Comparison of ENCODE assay signal across 8 cellular contexts in genomic region chr17:60676758-60677307, GRCh38. TPM values are rescaled to one million over a fixed set of nuclear protein-coding genes. Genes with fewer than 3 reads are reported as not detected.
DNase-seq lines count a peak whose midpoint lies in the region; ATAC-seq, FAIRE-seq and TF ChIP-seq lines count a peak whose summit lies in the region.

No MANE protein-coding gene starts in this region.

- no peak overlapping the region for H3K23ac ChIP-seq in neuronal stem cell (ENCODE audit: low read depth, low read length, poor library complexity)

- H3K27me3 Mint-ChIP-seq in CD4-positive, alpha-beta memory T cell = no peaks in the 10 kb centered on the region
- no peaks in the 10 kb centered on the region for H3K27me3 Mint-ChIP-seq in effector memory CD8-positive, alpha-beta T cell

- H2BK15ac ChIP-seq in neuronal stem cell (ENCODE audit: low read length) = no peak overlapping the region

- H2BK12ac ChIP-seq in neuronal stem cell (ENCODE audit: low read length) = no peak overlapping the region

- no peak overlapping the region for H2BK120ac ChIP-seq in neuronal stem cell (ENCODE audit: low read depth, low read length)

- H3K9ac ChIP-seq in neuronal stem cell (ENCODE audit: low read depth, low read length, poor library complexity) = no peak overlapping the region

- ATAC-seq in effector memory CD8-positive, alpha-beta T cell (replicated peaks) = no peak
- no peak for ATAC-seq in HG02642 (IDR thresholded peaks at IDR 0.05; ENCODE audit: poor library complexity, unreplicated experiment)
- no peak for ATAC-seq in GM18520 (IDR thresholded peaks at IDR 0.05; ENCODE audit: unreplicated experiment)

- no peak overlapping the region for H4K91ac ChIP-seq in neuronal stem cell (ENCODE audit: low read depth, low read length, poor library complexity)

- H2AK5ac ChIP-seq in neuronal stem cell (ENCODE audit: low read depth, low read length) = no peak overlapping the region

- H3K27me3 ChIP-seq in CD4-positive, alpha-beta memory T cell (ENCODE audit: insufficient read depth, low read length) = no peaks in the 10 kb centered on the region
- no peaks in the 10 kb centered on the region for H3K27me3 ChIP-seq in neuronal stem cell (ENCODE audit: control insufficient read depth in 3 of 3, insufficient read depth in 3 of 3, low read depth in 1 of 3, low read length in 3 of 3)

- peaks cover 14% of the 10 kb centered on the region for H3K4me1 ChIP-seq in CD4-positive, alpha-beta memory T cell (ENCODE audit: insufficient read depth, low read length)
- H3K4me1 ChIP-seq in neuronal stem cell (ENCODE audit: control insufficient read depth in 2 of 2, insufficient read depth in 1 of 2, low read depth in 1 of 2, low read length in 2 of 2) = peaks cover 0 to 5% of the 10 kb centered on the region in 2 donors

- intact Hi-C loops in CD4-positive, alpha-beta memory T cell (cut with micrococcal nuclease) = loop anchor here (1.0 to 10.0 kb wide), 5 partner anchors 77 to 1387 kb away; partner anchors contain the start of genes DHX40, PPM1D and USP32

- TF ChIP-seq CTCF in NB4 (IDR thresholded peaks at IDR 0.05; ENCODE audit: low read depth, low read length) = no peak

- H4K8ac ChIP-seq in neuronal stem cell (ENCODE audit: low read depth, low read length) = no peak overlapping the region

- H2BK5ac ChIP-seq in neuronal stem cell (ENCODE audit: low read length) = no peak overlapping the region

- peak overlapping the region; percentile 65 for H3K4me2 ChIP-seq in neuronal stem cell (ENCODE audit: insufficient read depth, low read length, poor library complexity, severe bottlenecking)

- H3K4me1 Mint-ChIP-seq in CD4-positive, alpha-beta memory T cell = peaks cover 17 to 26% (median 22%) of the 10 kb centered on the region in 4 donors
- H3K4me1 Mint-ChIP-seq in effector memory CD8-positive, alpha-beta T cell (ENCODE audit: low read depth in 2 of 2) = peaks cover 13 to 26% of the 10 kb centered on the region in 2 donors

- no peak overlapping the region for H3K4ac ChIP-seq in neuronal stem cell (ENCODE audit: low read length)

- POLR2A ChIA-PET in CD4-positive, alpha-beta memory T cell (lab: Charles Lee; ENCODE audit: partially characterized antibody) = interaction anchor here (0.6 to 2.0 kb wide), 16 partner anchors 9 to 1522 kb away, joined by 3 to 24 read pairs (median 4); partner anchors contain the start of genes CLTC, DHX40, PPM1D and RNFT1

- H3K9me3 ChIP-seq in CD4-positive, alpha-beta memory T cell (ENCODE audit: control insufficient read depth in 1 of 2, low read length in 2 of 2) = no peaks in the 10 kb centered on the region
- no peaks in the 10 kb centered on the region for H3K9me3 ChIP-seq in neuronal stem cell (replicated peaks in 1 of 2; ENCODE audit: control insufficient read depth in 2 of 2, insufficient read depth in 1 of 2, low read depth in 1 of 2, low read length in 2 of 2)

- H2AFZ ChIP-seq in neuronal stem cell (ENCODE audit: low read length) = peak overlapping the region; percentile 88

- H3K4me3 ChIP-seq in CD4-positive, alpha-beta memory T cell (ENCODE audit: low read length in 2 of 2) = peak overlapping the region; percentile 65 to 96
- H3K4me3 ChIP-seq in NB4 (ENCODE audit: low read depth, low read length) (peak overlapping the region; percentile 96), neuronal stem cell (ENCODE audit: low read length in 2 of 2) (peak overlapping the region; percentile 61 to 82)

- H3K18ac ChIP-seq in neuronal stem cell (ENCODE audit: low read length) = no peak overlapping the region

- no CpG with 5 or more reads among the region's 17 CpGs for whole genome bisulfite sequencing in neuronal stem cell (ENCODE audit: extremely low coverage in 2 of 2, insufficient read length in 2 of 2, insufficient replicate concordance in 1 of 2), 2 donors

- H3K27ac Mint-ChIP-seq in CD4-positive, alpha-beta memory T cell = peak overlapping the region; percentile 93 to 99 (median 98)
- peak overlapping the region; percentile 94 to 96 for H3K27ac Mint-ChIP-seq in effector memory CD8-positive, alpha-beta T cell

- H3K4me3 Mint-ChIP-seq in CD4-positive, alpha-beta memory T cell = peak overlapping the region; percentile 91 to 99 (median 97)
- peak overlapping the region; percentile 95 to 99 for H3K4me3 Mint-ChIP-seq in effector memory CD8-positive, alpha-beta T cell

- no peaks in the 10 kb centered on the region for H3K79me1 ChIP-seq in neuronal stem cell (ENCODE audit: low read depth, low read length)

- no peaks in the 10 kb centered on the region for H3K9me3 Mint-ChIP-seq in CD4-positive, alpha-beta memory T cell
- H3K9me3 Mint-ChIP-seq in effector memory CD8-positive, alpha-beta T cell = no peaks in the 10 kb centered on the region

- no peak for FAIRE-seq in frontal cortex (lab: Jason Lieb, UNC)

- no peaks in the 10 kb centered on the region for H3K36me3 ChIP-seq in CD4-positive, alpha-beta memory T cell (ENCODE audit: insufficient read depth, low read length)
- H3K36me3 ChIP-seq in neuronal stem cell (replicated peaks in 1 of 2; ENCODE audit: control insufficient read depth in 2 of 2, insufficient read depth in 2 of 2, low read length in 2 of 2) = no peaks in the 10 kb centered on the region

- peak overlapping the region; percentile 72 for H3K27ac ChIP-seq in CD4-positive, alpha-beta memory T cell (ENCODE audit: low read depth, low read length)
- H3K27ac ChIP-seq in neuronal stem cell (replicated peaks; ENCODE audit: low read length) = no peak overlapping the region

- H3K14ac ChIP-seq in neuronal stem cell (ENCODE audit: low read length) = no peak overlapping the region

- peaks cover 6 to 11% of the 10 kb centered on the region in 2 donors for H3K36me3 Mint-ChIP-seq in CD4-positive, alpha-beta memory T cell
- peaks cover 21% of the 10 kb centered on the region for H3K36me3 Mint-ChIP-seq in effector memory CD8-positive, alpha-beta T cell (ENCODE audit: insufficient read depth)

- no peak for DNase-seq in CD4-positive, alpha-beta memory T cell
- DNase-seq in NB4 (ENCODE audit: low read depth) (no peak), neuronal stem cell (ENCODE audit: low spot score) (no peak), frontal cortex (ENCODE audit: low spot score in 2 of 2) (no peak)
- no peak for DNase-seq in effector memory CD8-positive, alpha-beta T cell
- DNase-seq in activated CD4-positive, alpha-beta T cell treated with anti-CD3 and anti-CD28 coated beads, Interleukin-2, amount 50 U/mL, for 1 hour = no peak

- CTCF ChIA-PET in CD4-positive, alpha-beta memory T cell (lab: Charles Lee; ENCODE audit: partially characterized antibody) = interaction anchor here (1.0 to 1.4 kb wide), 6 partner anchors 36 to 101 kb away, joined by 3 to 5 read pairs (median 3); no protein-coding TSS in a partner anchor

- peak; percentile 51 for TF ChIP-seq POLR2A in NB4 (IDR thresholded peaks at IDR 0.05; ENCODE audit: extremely low read depth, insufficient read length)

RNA-seq across cellular contexts. Expression of gene BCAS3, which starts 0.8 kb away (rescaled TPM):
- 10 to 100 TPM; 40.3 to 42.2 TPM for total RNA-seq in CD4-positive, alpha-beta memory T cell
- 10 to 100 TPM; 27.0 to 45.2 TPM for polyA plus RNA-seq in CD4-positive, alpha-beta memory T cell
- polyA plus RNA-seq in neuronal stem cell (2013, experiment 1 of 2) = 10.3 TPM
- 9.3 TPM for polyA plus RNA-seq in neuronal stem cell (2013, experiment 2 of 2)
- 40.8 TPM for total RNA-seq in frontal cortex
